In genomic region chr6:84061174-84061573, GRCh38 we compare ENCODE assay signal across 28 cellular contexts. TPM values are rescaled to one million over a fixed set of nuclear protein-coding genes. Genes with fewer than 3 reads are reported as not detected.
"Had no signal": no experiment of that assay in that cellular context is flagged by ENCODE, and none has a peak within 500 bp of the region (broad histone marks: within the 10 kb centered on the region; RNA-seq: fewer than 3 reads in every experiment).

No MANE protein-coding gene starts in this region.

- ATAC-seq: activated CD4-positive, alpha-beta T cell treated with anti-CD3 and anti-CD28 coated beads for 36 hours; gastrocnemius medialis; left ventricle myocardium superior; natural killer cell treated with Interleukin-12 subunit alpha and Interleukin-12 subunit beta and Interleukin-15 and Interleukin-18, amount 100 ng/mL, for 72 hours; right cardiac atrium; stimulated activated naive B cell treated with anti-CD40 and anti-IgM and Interleukin-4, amounts not matched to agents 10 μg/mL and 1 μg/mL and 100 μg/mL, for 72 hours had no signal

- H3K4me1 ChIP-seq: gastrocnemius medialis, parathyroid adenoma, testis had no signal

- H3K27me3 ChIP-seq: brain microvascular endothelial cell, gastrocnemius medialis, neutrophil, testis had no signal

- H3K9me3 ChIP-seq: gastrocnemius medialis, neutrophil, testis had no signal

- FAIRE-seq: islet of Langerhans, small intestine had no signal

- H3K4me3 ChIP-seq: gastrocnemius medialis, testis had no signal

- H3K36me3 ChIP-seq: brain microvascular endothelial cell, gastrocnemius medialis, neutrophil had no signal

- H3K79me2 ChIP-seq: parathyroid adenoma had no signal

- H2AFZ ChIP-seq: parathyroid adenoma had no signal

- DNase-seq: activated B cell treated with CpG ODN at 0.5 μM for 24 hours; activated CD4-positive, alpha-beta T cell treated with anti-CD3 and anti-CD28 coated beads for 36 hours; activated CD4-positive, alpha-beta T cell treated with anti-CD3 and anti-CD28 coated beads, Interleukin-2, amount 50 U/mL, for 48 hours; activated naive CD4-positive, alpha-beta T cell treated with Interleukin-2 at 50 U/mL for 16 hours; activated naive CD8-positive, alpha-beta T cell treated with anti-CD3 and anti-CD28 coated beads, Interleukin-2, amount 10 ng/mL, durations not matched to agents 7 days and 5 days; activated T-cell treated with anti-CD3 and anti-CD28 coated beads, Interleukin-2, amount 50 U/mL, for 48 hours; brain microvascular endothelial cell; caudate nucleus; dermis blood vessel endothelial cell; effector CD8-positive, alpha-beta T cell; erythroblast; gastrocnemius medialis; head of caudate nucleus; hypothalamus; left ventricle myocardium superior; mammary epithelial cell; right cardiac atrium; small intestine; stimulated activated CD4-positive, alpha-beta T cell treated with anti-CD3 and anti-CD28 coated beads, Interleukin-2, amount 100 ng/mL, for 48 hours; stimulated activated CD8-positive, alpha-beta memory T cell treated with anti-CD3 and anti-CD28 coated beads, Interleukin-4, amount 100 ng/mL, for 48 hours; stimulated activated naive B cell treated with anti-CD40 and anti-IgM and Interleukin-4, amounts not matched to agents 10 μg/mL and 1 μg/mL and 100 μg/mL, for 72 hours; T1000; testis had no signal

- H3K9ac ChIP-seq: parathyroid adenoma had no signal

- H3K27ac ChIP-seq: brain microvascular endothelial cell, gastrocnemius medialis, neutrophil, parathyroid adenoma, testis had no signal

RNA-seq across cellular contexts. Expression of gene MRAP2, which starts 27.6 kb away (rescaled TPM):
- total RNA-seq: activated B cell treated with CpG ODN at 0.5 μM for 24 hours; activated CD4-positive, alpha-beta T cell treated with anti-CD3 and anti-CD28 coated beads for 36 hours; activated CD8-positive, alpha-beta memory T cell treated with anti-CD3 and anti-CD28 coated beads for 36 hours; activated naive CD8-positive, alpha-beta T cell treated with anti-CD3 and anti-CD28 coated beads, Interleukin-2, amount 10 ng/mL, durations not matched to agents 7 days and 5 days; left ventricle myocardium superior; natural killer cell treated with Interleukin-12 subunit alpha and Interleukin-12 subunit beta and Interleukin-15 and Interleukin-18, amount 100 ng/mL, for 72 hours had no signal
